Comparison of ENCODE assay signal across 20 cellular contexts in genomic region chr1:209564904-209565303, GRCh38. TPM values are rescaled to one million over a fixed set of nuclear protein-coding genes. Genes with fewer than 3 reads are reported as not detected.
"Had no signal": no experiment of that assay in that cellular context is flagged by ENCODE, and none has a peak within 500 bp of the region (broad histone marks: within the 10 kb centered on the region; RNA-seq: fewer than 3 reads in every experiment).

No MANE protein-coding gene starts in this region.

- H3K4me3 Mint-ChIP-seq: activated CD4-positive, alpha-beta memory T cell treated with anti-CD3 and anti-CD28 coated beads, Interleukin-2, amount 10 ng/mL, durations not matched to agents 7 days and 5 days; activated naive CD8-positive, alpha-beta T cell treated with anti-CD3 and anti-CD28 coated beads, Interleukin-2, amount 10 ng/mL, durations not matched to agents 7 days and 5 days; activated T-helper 17 cell treated with anti-CD3 and anti-CD28 coated beads, Interleukin-2, amount 50 U/mL, for 72 hours; naive thymus-derived CD4-positive, alpha-beta T cell; neural progenitor cell had no signal

- H3K27ac Mint-ChIP-seq: activated CD4-positive, alpha-beta memory T cell treated with anti-CD3 and anti-CD28 coated beads, Interleukin-2, amount 10 ng/mL, durations not matched to agents 7 days and 5 days; activated naive CD8-positive, alpha-beta T cell treated with anti-CD3 and anti-CD28 coated beads, Interleukin-2, amount 10 ng/mL, durations not matched to agents 7 days and 5 days; activated T-helper 17 cell treated with anti-CD3 and anti-CD28 coated beads, Interleukin-2, amount 50 U/mL, for 72 hours; naive thymus-derived CD4-positive, alpha-beta T cell; neural progenitor cell had no signal

- H3K4me1 ChIP-seq: prostate gland, tibial artery had no signal

- H3K36me3 Mint-ChIP-seq: activated naive CD8-positive, alpha-beta T cell treated with anti-CD3 and anti-CD28 coated beads, Interleukin-2, amount 10 ng/mL, durations not matched to agents 7 days and 5 days; naive thymus-derived CD4-positive, alpha-beta T cell; neural progenitor cell had no signal

- H3K9me3 ChIP-seq: prostate gland, tibial artery had no signal

- H3K36me3 ChIP-seq: neural progenitor cell, prostate gland, tibial artery had no signal

- H3K4me3 ChIP-seq: neural progenitor cell, prostate gland, tibial artery had no signal

- DNase-seq: activated CD4-positive, alpha-beta memory T cell treated with anti-CD3 and anti-CD28 coated beads, Interleukin-2, amount 10 ng/mL, durations not matched to agents 7 days and 5 days; activated CD4-positive, alpha-beta T cell treated with anti-CD3 and anti-CD28 coated beads for 48 hours; activated CD4-positive, CD25-positive, alpha-beta regulatory T cell; activated naive CD4-positive, alpha-beta T cell treated with Interleukin-2 at 50 U/mL for 16 hours; activated naive CD8-positive, alpha-beta T cell treated with anti-CD3 and anti-CD28 coated beads, Interleukin-2, amount 10 ng/mL, durations not matched to agents 7 days and 5 days; activated T-cell treated with anti-CD3 and anti-CD28 coated beads, Interleukin-2, amount 50 U/mL, for 1 hour; amygdala; caudate nucleus; foreskin fibroblast; mesenchymal stem cell; naive thymus-derived CD4-positive, alpha-beta T cell; right cardiac atrium; stimulated activated naive CD8-positive, alpha-beta T cell treated with anti-CD3 and anti-CD28 coated beads, Interleukin-15, Interleukin-2, amounts not matched to agents 100 U/mL and 50 U/mL, for 24 hours; tibial artery had no signal

- H3K9me3 Mint-ChIP-seq: activated CD4-positive, alpha-beta memory T cell treated with anti-CD3 and anti-CD28 coated beads, Interleukin-2, amount 10 ng/mL, durations not matched to agents 7 days and 5 days; activated naive CD8-positive, alpha-beta T cell treated with anti-CD3 and anti-CD28 coated beads, Interleukin-2, amount 10 ng/mL, durations not matched to agents 7 days and 5 days; activated T-helper 17 cell treated with anti-CD3 and anti-CD28 coated beads, Interleukin-2, amount 50 U/mL, for 72 hours; naive thymus-derived CD4-positive, alpha-beta T cell; neural progenitor cell had no signal

- H3K27ac ChIP-seq: neural progenitor cell, prostate gland, tibial artery had no signal

RNA-seq across cellular contexts. Expression of gene CAMK1G, which starts 18.6 kb away (rescaled TPM):
- total RNA-seq: activated CD4-positive, alpha-beta memory T cell treated with anti-CD3 and anti-CD28 coated beads, Interleukin-2, amount 10 ng/mL, durations not matched to agents 7 days and 5 days; activated naive CD8-positive, alpha-beta T cell treated with anti-CD3 and anti-CD28 coated beads, Interleukin-2, amount 10 ng/mL, durations not matched to agents 7 days and 5 days; dermis microvascular lymphatic vessel endothelial cell; naive thymus-derived CD4-positive, alpha-beta T cell; osteocyte; skeletal muscle tissue had no signal
